In genomic region chr3:103389356-103389755, GRCh38 we compare ENCODE assay signal across 16 cellular contexts.
DNase-seq lines count a peak whose midpoint lies in the region; TF ChIP-seq lines count a peak whose summit lies in the region.
"Had no signal": no experiment of that assay in that cellular context is flagged by ENCODE, and none has a peak within 500 bp of the region (broad histone marks: within the 10 kb centered on the region; RNA-seq: fewer than 3 reads in every experiment).

No MANE protein-coding gene starts in this region.

- in situ Hi-C loops in Caki2 (cut with HindIII; ENCODE audit: low pct_unique_long_range_greater_than_20kb, low sequenced_read_pairs), result no loop called here

- H3K4me3 ChIP-seq in kidney epithelial cell (ENCODE audit: low read depth, low read length) (no peak overlapping the region), neural cell (ENCODE audit: low read length) (no peak overlapping the region)
- H3K4me3 ChIP-seq: GM23338 had no signal

- H3K9ac ChIP-seq in neural cell (ENCODE audit: low read length), result no peak overlapping the region

- no peaks in the 10 kb centered on the region for H3K79me2 ChIP-seq in neural cell (replicated peaks; ENCODE audit: insufficient read depth, low read length)

- H2AFZ ChIP-seq in neural cell (ENCODE audit: low read depth, low read length), result no peak overlapping the region
- H2AFZ ChIP-seq: GM23338 had no signal

- H3K27ac ChIP-seq in neural cell (ENCODE audit: low read length), result peak overlapping the region; percentile 35
- H3K27ac ChIP-seq: C4-2B, HL-60 had no signal

- H3K27me3 ChIP-seq in kidney epithelial cell (ENCODE audit: control insufficient read depth, insufficient read depth, low read length) (no peaks in the 10 kb centered on the region), neural cell (ENCODE audit: insufficient read depth, low read depth, low read length) (no peaks in the 10 kb centered on the region)

- no peak for TF ChIP-seq CTCF in kidney epithelial cell (IDR thresholded peaks at IDR 0.05; ENCODE audit: insufficient read depth, low read length, poor library complexity, severe bottlenecking)
- no peak for TF ChIP-seq CTCF in neural cell (IDR thresholded peaks at IDR 0.05; ENCODE audit: poor library complexity, severe bottlenecking)

- peak overlapping the region; percentile 26 for H3K4me2 ChIP-seq in neural cell (ENCODE audit: low read length)
- H3K4me2 ChIP-seq: GM23338 had no signal

- H3K36me3 ChIP-seq in kidney epithelial cell (ENCODE audit: control insufficient read depth, insufficient read depth, low read length) (no peaks in the 10 kb centered on the region), neural cell (ENCODE audit: insufficient read depth, low read length) (no peaks in the 10 kb centered on the region)

- TF ChIP-seq RAD21 in neural cell (conservative IDR thresholded peaks at IDR 0.05), result no peak

- DNase-seq in Caki2 (ENCODE audit: low read depth), result peak; percentile 0
- DNase-seq in EL, result peak; percentile 18
- peak; percentile 9 for DNase-seq in kidney epithelial cell (ENCODE audit: low read depth)
- no peak for DNase-seq in pons (ENCODE audit: low spot score)
- DNase-seq in dermis blood vessel endothelial cell, result no peak
- no peak for DNase-seq in germinal center (ENCODE audit: low spot score)
- DNase-seq: AML-193; Caco-2; CD4-positive, alpha-beta T cell; DMS79 treated with DMSO at 0.1 percent for 48 hours; GDM1; HCEC 1CT had no signal

- peak; percentile 25 for TF ChIP-seq EP300 in neural cell (conservative IDR thresholded peaks at IDR 0.05; ENCODE audit: poor library complexity, severe bottlenecking)

- no peaks in the 10 kb centered on the region for H4K20me1 ChIP-seq in neural cell (ENCODE audit: insufficient read depth)

- no peaks in the 10 kb centered on the region for H3F3A ChIP-seq in neural cell (ENCODE audit: insufficient read depth, low read length, poor library complexity, severe bottlenecking)

- H3K9me3 ChIP-seq in neural cell (ENCODE audit: low read length), result no peaks in the 10 kb centered on the region
- H3K9me3 ChIP-seq: Caco-2 had no signal

- H3K9me2 ChIP-seq in neural cell (ENCODE audit: insufficient read depth, low read length), result no peaks in the 10 kb centered on the region

TF ChIP-seq in neural cell, 6 proteins besides CTCF, POLR2A, EP300 and RAD21:
- TF ChIP-seq SMC3 (conservative IDR thresholded peaks at IDR 0.05; ENCODE audit: poor library complexity) (no peak), TAF1 (IDR thresholded peaks at IDR 0.05; ENCODE audit: low read depth) (no peak), EZH2 (IDR thresholded peaks at IDR 0.05; ENCODE audit: borderline replicate concordance, insufficient read depth, low read length, poor library complexity, severe bottlenecking) (no peak), POLR2AphosphoS5 (IDR thresholded peaks at IDR 0.05) (no peak), REST (IDR thresholded peaks at IDR 0.05; ENCODE audit: borderline replicate concordance) (no peak), MXI1 (conservative IDR thresholded peaks at IDR 0.05; ENCODE audit: poor library complexity, severe bottlenecking) (no peak)

Comparison
In these comparisons a context has a peak if more than half of its experiments do, and no peak if none do; other contexts are left out.
1. DNase-seq: peak in Caki2 (single experiment), EL (single experiment) and kidney epithelial cell (single experiment); none in pons (single experiment), dermis blood vessel endothelial cell (single experiment) and germinal center (single experiment).